In the genomic region with DNA sequence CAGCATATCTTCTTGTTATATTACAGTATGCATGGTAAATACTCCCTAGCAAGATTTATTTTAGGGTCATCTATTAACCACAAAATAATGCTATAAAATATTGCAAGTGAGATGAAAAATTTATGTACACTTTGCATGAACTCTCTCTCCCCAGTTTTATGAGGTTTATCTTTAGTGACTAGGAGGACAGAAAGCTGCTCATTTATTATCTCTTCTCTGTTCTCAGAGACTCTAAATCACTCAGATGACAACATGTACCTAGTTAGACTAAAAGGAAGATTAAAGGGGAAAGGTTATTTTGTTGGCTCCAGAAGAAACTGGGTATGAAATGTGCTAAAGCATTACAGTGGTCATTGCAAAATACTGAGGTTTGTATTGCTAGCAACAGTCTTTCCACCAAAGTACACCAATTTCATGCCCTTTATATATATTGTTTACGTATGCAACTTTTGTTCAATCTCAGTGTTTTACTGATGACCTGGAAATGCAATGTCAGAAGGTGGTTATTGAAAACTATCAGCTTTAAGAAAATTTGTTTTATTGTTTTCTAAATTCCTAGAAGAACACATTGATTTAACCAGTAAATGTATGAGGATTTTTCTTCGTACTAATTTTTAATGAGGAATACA, we compare ENCODE assay signal across 36 cellular contexts. TPM values are rescaled to one million over a fixed set of nuclear protein-coding genes. Genes with fewer than 3 reads are reported as not detected.
"Had no signal": no experiment of that assay in that cellular context is flagged by ENCODE, and none has a peak within 500 bp of the region (broad histone marks: within the 10 kb centered on the region; RNA-seq: fewer than 3 reads in every experiment).

No MANE protein-coding gene starts in this region.

- H3K36me3 Mint-ChIP-seq: activated naive CD8-positive, alpha-beta T cell; WTC11 had no signal

- H3K9me3 Mint-ChIP-seq: activated CD4-positive, alpha-beta memory T cell treated with anti-CD3 and anti-CD28 coated beads, Interleukin-2, amount 10 ng/mL, durations not matched to agents 7 days and 5 days; activated CD4-positive, alpha-beta T cell treated with anti-CD3 and anti-CD28 coated beads, Interleukin-2, amount 10 ng/mL, durations not matched to agents 7 days and 5 days; activated T-cell treated with anti-CD3 and anti-CD28 coated beads, Interleukin-2, amount 50 U/mL, for 24 hours; activated T-cell treated with anti-CD3 and anti-CD28 coated beads, Interleukin-2, amount 50 U/mL, for 72 hours; WTC11 had no signal

- H3K4me3 ChIP-seq: body of pancreas, colonic mucosa, esophagus squamous epithelium, gastroesophageal sphincter, heart right ventricle had no signal

- H3K4me1 ChIP-seq: body of pancreas, colonic mucosa, esophagus squamous epithelium, gastroesophageal sphincter, heart right ventricle had no signal

- H3K27ac Mint-ChIP-seq: activated CD4-positive, alpha-beta memory T cell treated with anti-CD3 and anti-CD28 coated beads, Interleukin-2, amount 10 ng/mL, durations not matched to agents 7 days and 5 days; activated CD4-positive, alpha-beta T cell treated with anti-CD3 and anti-CD28 coated beads, Interleukin-2, amount 10 ng/mL, durations not matched to agents 7 days and 5 days; activated naive CD8-positive, alpha-beta T cell; activated T-cell treated with anti-CD3 and anti-CD28 coated beads, Interleukin-2, amount 50 U/mL, for 24 hours; activated T-cell treated with anti-CD3 and anti-CD28 coated beads, Interleukin-2, amount 50 U/mL, for 72 hours; WTC11 had no signal

- H3K4me3 Mint-ChIP-seq: activated CD4-positive, alpha-beta memory T cell treated with anti-CD3 and anti-CD28 coated beads, Interleukin-2, amount 10 ng/mL, durations not matched to agents 7 days and 5 days; activated CD4-positive, alpha-beta T cell treated with anti-CD3 and anti-CD28 coated beads, Interleukin-2, amount 10 ng/mL, durations not matched to agents 7 days and 5 days; activated naive CD8-positive, alpha-beta T cell; activated T-cell treated with anti-CD3 and anti-CD28 coated beads, Interleukin-2, amount 50 U/mL, for 24 hours; activated T-cell treated with anti-CD3 and anti-CD28 coated beads, Interleukin-2, amount 50 U/mL, for 72 hours; WTC11 had no signal

- DNase-seq: activated CD4-positive, alpha-beta memory T cell treated with anti-CD3 and anti-CD28 coated beads, Interleukin-2, amount 10 ng/mL, durations not matched to agents 7 days and 5 days; activated CD4-positive, alpha-beta T cell treated with anti-CD3 and anti-CD28 coated beads for 1 hour; activated CD4-positive, alpha-beta T cell treated with anti-CD3 and anti-CD28 coated beads for 4 hours; activated CD4-positive, alpha-beta T cell treated with anti-CD3 and anti-CD28 coated beads, Interleukin-2, amount 10 ng/mL, durations not matched to agents 7 days and 5 days; activated CD4-positive, alpha-beta T cell treated with anti-CD3 and anti-CD28 coated beads, Interleukin-2, amount 50 U/mL, for 4 hours; activated CD8-positive, alpha-beta memory T cell treated with anti-CD3 and anti-CD28 coated beads, Interleukin-2, amount 50 U/mL, for 48 hours; activated effector memory CD4-positive, alpha-beta T cell treated with Interleukin-2 at 50 U/mL for 16 hours; activated gamma-delta T cell treated with Interleukin-2 at 50 U/mL for 16 hours; activated naive CD4-positive, alpha-beta T cell treated with anti-CD3 and anti-CD28 coated beads, Interleukin-2, amount 50 U/mL, for 16 hours; activated naive CD4-positive, alpha-beta T cell treated with Interleukin-2 at 50 U/mL for 16 hours; activated T-cell treated with anti-CD3 and anti-CD28 coated beads for 4 hours; activated T-cell treated with anti-CD3 and anti-CD28 coated beads, Interleukin-2, amount 50 U/mL, for 24 hours; activated T-cell treated with anti-CD3 and anti-CD28 coated beads, Interleukin-2, amount 50 U/mL, for 72 hours; amniotic stem cell; aorta; body of pancreas; caudate nucleus; colonic mucosa; effector CD8-positive, alpha-beta T cell; esophagus squamous epithelium; foreskin melanocyte; heart right ventricle; T-helper 2 cell had no signal

- H3K36me3 ChIP-seq: colonic mucosa, esophagus squamous epithelium, gastroesophageal sphincter, heart right ventricle had no signal

- H3K27me3 ChIP-seq: body of pancreas, colonic mucosa, esophagus squamous epithelium, gastroesophageal sphincter had no signal

- H3K9me3 ChIP-seq: body of pancreas, colonic mucosa, esophagus squamous epithelium, gastroesophageal sphincter, heart right ventricle had no signal

- FAIRE-seq: endometrium, endothelial cell of umbilical vein had no signal

- H3K27ac ChIP-seq: body of pancreas, colonic mucosa, epithelial cell of prostate, esophagus squamous epithelium, gastroesophageal sphincter, heart right ventricle had no signal

- H3K27me3 Mint-ChIP-seq: activated CD4-positive, alpha-beta T cell treated with anti-CD3 and anti-CD28 coated beads, Interleukin-2, amount 10 ng/mL, durations not matched to agents 7 days and 5 days; activated naive CD8-positive, alpha-beta T cell; activated T-cell treated with anti-CD3 and anti-CD28 coated beads, Interleukin-2, amount 50 U/mL, for 24 hours had no signal

- ATAC-seq: activated T-cell treated with anti-CD3 and anti-CD28 coated beads, Interleukin-2, amount 50 U/mL, for 72 hours; body of pancreas; gastroesophageal sphincter; heart right ventricle; WTC11 had no signal

- H3K4me1 Mint-ChIP-seq: activated CD4-positive, alpha-beta memory T cell treated with anti-CD3 and anti-CD28 coated beads, Interleukin-2, amount 10 ng/mL, durations not matched to agents 7 days and 5 days; activated CD4-positive, alpha-beta T cell treated with anti-CD3 and anti-CD28 coated beads, Interleukin-2, amount 10 ng/mL, durations not matched to agents 7 days and 5 days had no signal

RNA-seq across cellular contexts. Expression of gene RFX6, which starts 11.8 kb away (rescaled TPM):
- total RNA-seq: activated CD4-positive, alpha-beta memory T cell treated with anti-CD3 and anti-CD28 coated beads, Interleukin-2, amount 10 ng/mL, durations not matched to agents 7 days and 5 days; activated CD4-positive, alpha-beta T cell treated with anti-CD3 and anti-CD28 coated beads, Interleukin-2, amount 10 ng/mL, durations not matched to agents 7 days and 5 days; activated T-cell treated with anti-CD3 and anti-CD28 coated beads, Interleukin-2, amount 50 U/mL, for 72 hours; aorta; dermis microvascular lymphatic vessel endothelial cell; endothelial cell of umbilical vein; esophagus squamous epithelium; fibroblast of lung; fibroblast of villous mesenchyme; gastroesophageal sphincter; glomerular endothelial cell; heart right ventricle; T-helper 1 cell treated with Interleukin-12 subunit alpha and Interleukin-12 subunit beta and Interleukin-4 antibody, amounts not matched to agents 30 ng/mL and 1 ng/mL, for 36 hours; WTC11 had no signal
- polyA plus RNA-seq: aorta, endothelial cell of umbilical vein, fibroblast of lung, heart right ventricle had no signal

RNA-seq across cellular contexts. Expression of gene GPRC6A, which starts 60.0 kb away (rescaled TPM):
- total RNA-seq: activated CD4-positive, alpha-beta memory T cell treated with anti-CD3 and anti-CD28 coated beads, Interleukin-2, amount 10 ng/mL, durations not matched to agents 7 days and 5 days; activated CD4-positive, alpha-beta T cell treated with anti-CD3 and anti-CD28 coated beads, Interleukin-2, amount 10 ng/mL, durations not matched to agents 7 days and 5 days; activated T-cell treated with anti-CD3 and anti-CD28 coated beads, Interleukin-2, amount 50 U/mL, for 72 hours; aorta; body of pancreas; dermis microvascular lymphatic vessel endothelial cell; endothelial cell of umbilical vein; esophagus squamous epithelium; fibroblast of lung; fibroblast of villous mesenchyme; gastroesophageal sphincter; glomerular endothelial cell; heart right ventricle; T-helper 1 cell treated with Interleukin-12 subunit alpha and Interleukin-12 subunit beta and Interleukin-4 antibody, amounts not matched to agents 30 ng/mL and 1 ng/mL, for 36 hours had no signal
- polyA plus RNA-seq: adipose tissue, aorta, endothelial cell of umbilical vein, esophagus, fibroblast of lung, heart right ventricle had no signal
